Comparison of ENCODE assay signal across 13 cellular contexts in the genomic region with DNA sequence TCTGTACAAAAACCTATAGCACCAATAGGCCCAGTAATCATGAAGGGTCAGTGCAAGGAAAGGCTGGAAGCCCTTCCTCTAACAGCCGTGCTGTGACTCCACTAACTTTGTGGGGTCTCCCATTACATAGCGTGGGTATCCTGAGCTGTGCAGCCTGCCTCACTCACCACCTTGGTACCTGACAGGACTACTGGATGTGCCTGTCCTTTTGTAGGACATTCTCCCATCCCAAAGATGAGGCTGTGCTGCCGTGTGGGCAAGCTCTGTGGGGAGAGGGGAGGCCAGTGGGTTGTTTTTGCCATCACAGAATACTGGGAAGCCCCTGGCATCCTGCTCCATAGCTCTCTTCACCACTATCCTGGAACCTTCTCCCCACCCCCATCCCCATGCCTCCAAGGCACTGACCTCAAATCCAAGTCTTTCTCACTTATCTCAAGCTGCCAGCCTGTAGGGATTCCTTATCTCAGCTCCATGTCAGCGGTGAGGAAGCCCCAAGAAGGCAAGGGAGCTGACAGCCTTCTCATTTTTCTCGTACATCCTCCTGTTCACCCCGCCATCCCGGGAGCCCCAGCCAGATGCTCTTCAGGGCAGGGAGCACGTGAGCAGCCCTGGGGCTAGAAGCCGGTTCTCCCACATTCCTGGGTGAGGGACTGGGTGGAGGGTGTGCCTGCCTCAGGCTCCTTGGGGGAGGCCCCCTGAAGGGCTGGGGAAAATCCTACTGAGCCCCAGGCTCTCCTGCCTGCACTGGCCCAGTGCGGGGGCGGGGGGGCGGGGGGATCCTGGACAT. TPM values are rescaled to one million over a fixed set of nuclear protein-coding genes. Genes with fewer than 3 reads are reported as not detected.
A peak's percentile ranks its signal among the peaks of the same experiment; 100 is the strongest.
DNase-seq lines count a peak whose midpoint lies in the region; ATAC-seq and TF ChIP-seq lines count a peak whose summit lies in the region.
"Had no signal": no experiment of that assay in that cellular context is flagged by ENCODE, and none has a peak within 500 bp of the region (broad histone marks: within the 10 kb centered on the region; RNA-seq: fewer than 3 reads in every experiment).

No MANE protein-coding gene starts in this region.

- peak in 1 of 6 experiments; percentile 12 for TF ChIP-seq CTCF in thyroid gland (IDR thresholded peaks at IDR 0.05)

- peaks cover 4% of the 10 kb centered on the region for H3K36me3 Mint-ChIP-seq in T-helper 17 cell (ENCODE audit: low read depth)

- peak; percentile 58 for DNase-seq in DMS 273 (lab: John Stamatoyannopoulos, UW; ENCODE audit: unreplicated experiment)
- DNase-seq in DMS 273 treated with DMSO at 0.1 percent for 48 hours (lab: John Stamatoyannopoulos, UW) = no peak
- peak; percentile 18 for DNase-seq in SK-N-MC (ENCODE audit: low read depth, low spot score)
- DNase-seq in thyroid gland = peak; percentile 95 to 96
- DNase-seq in T-helper 17 cell = no peak
- no peak for DNase-seq in GDM1 (lab: John Stamatoyannopoulos, UW)
- DNase-seq: activated CD8-positive, alpha-beta memory T cell treated with anti-CD3 and anti-CD28 coated beads, Interleukin-2, amount 50 U/mL, for 4 hours; left cardiac atrium; SHP77 had no signal

- TF ChIP-seq POLR2A in thyroid gland (IDR thresholded peaks at IDR 0.05) = peak in 1 of 2 donors; percentile 73

- H3K9me3 ChIP-seq in SK-N-MC (ENCODE audit: low read depth, low read length) (no peaks in the 10 kb centered on the region), iPS-18c (ENCODE audit: control insufficient read depth, insufficient read depth, low read length) (peaks cover 2% of the 10 kb centered on the region), thyroid gland (no peaks in the 10 kb centered on the region), T-helper 17 cell (ENCODE audit: control insufficient read depth, low read length, poor library complexity, severe bottlenecking) (no peaks in the 10 kb centered on the region)

- intact Hi-C loops in thyroid gland (cut with DNase I) = no loop called here

- no peaks in the 10 kb centered on the region for H3K27me3 ChIP-seq in thyroid gland

- H3K4me3 ChIP-seq in SK-N-MC = no peak overlapping the region
- H3K4me3 ChIP-seq in iPS-18c (ENCODE audit: insufficient read depth, low read depth, low read length) = peak overlapping the region; percentile 38
- H3K4me3 ChIP-seq in thyroid gland (replicated peaks in 1 of 3) = peak overlapping the region in 1 of 3 donors; percentile 12
- H3K4me3 ChIP-seq: skin epidermis had no signal

- no peak overlapping the region for H3K27ac Mint-ChIP-seq in T-helper 17 cell

- no peak overlapping the region for H3K9ac ChIP-seq in SK-N-MC (ENCODE audit: insufficient read length)

- H3K4me1 ChIP-seq in thyroid gland = peaks cover 58 to 64% of the 10 kb centered on the region in 2 donors

- H3K4me3 Mint-ChIP-seq in T-helper 17 cell = no peak overlapping the region
- H3K4me3 Mint-ChIP-seq: IgD-negative memory B cell had no signal

- peak overlapping the region; percentile 19; the same call in 1 of the 2 replicates for H3K27ac ChIP-seq in SK-N-MC
- peak overlapping the region; percentile 89 to 94 (median 93) for H3K27ac ChIP-seq in thyroid gland

- peaks cover 2% of the 10 kb centered on the region for H3K4me1 Mint-ChIP-seq in T-helper 17 cell

- ATAC-seq in T-helper 17 cell (no peak), GM21528 (IDR thresholded peaks at IDR 0.05; ENCODE audit: low FRiP score, unreplicated experiment) (no peak)

- H3K36me3 ChIP-seq in SK-N-MC (ENCODE audit: insufficient read depth, low read length) (peaks cover 23% of the 10 kb centered on the region; the same call in 1 of the 2 replicates), thyroid gland (peaks cover 27 to 30% of the 10 kb centered on the region in 2 donors)

- 21 to 40% methylated on average over 9 to 12 of the region's 12 CpGs for WGBS in thyroid gland, 2 donors

- no peaks in the 10 kb centered on the region for H3K27me3 Mint-ChIP-seq in T-helper 17 cell
- H3K27me3 Mint-ChIP-seq: IgD-negative memory B cell had no signal

RNA-seq across cellular contexts. Expression of gene ELF3, which starts 2.5 kb away (rescaled TPM):
- 10 to 100 TPM in 2 of 4 donors, 1 to 10 TPM in 2; 6.6 to 28.8 (median 12.6) TPM for total RNA-seq in thyroid gland
- 1 to 10 TPM; 1.6 to 2.0 TPM for total RNA-seq in T-helper 17 cell

RNA-seq across cellular contexts. Expression of gene RNPEP, which starts 25.4 kb away (rescaled TPM):
- total RNA-seq in thyroid gland (10 to 100 TPM; 61.4 to 98.1 (median 85.7) TPM), T-helper 17 cell (10 to 100 TPM; 21.4 to 28.6 TPM)

RNA-seq across cellular contexts. Expression of gene TIMM17A, which starts 52.6 kb away (rescaled TPM):
- total RNA-seq in thyroid gland (10 to 100 TPM; 34.7 to 46.8 (median 40.1) TPM), T-helper 17 cell (10 to 100 TPM; 36.8 to 48.4 TPM)

Comparison
In these comparisons a context has a peak if more than half of its experiments do, and no peak if none do; other contexts are left out.
1. DNase-seq: peak in DMS 273 (single experiment), SK-N-MC (single experiment) and thyroid gland (2 of 2); none in DMS 273 treated with DMSO at 0.1 percent for 48 hours (single experiment), T-helper 17 cell (0 of 3) and GDM1 (single experiment).